Comparison of ENCODE assay signal across 2 cellular contexts in genomic region chr10:4765428-4765827, GRCh38.
TF ChIP-seq lines count a peak whose summit lies in the region.

No MANE protein-coding gene starts in this region.

TF ChIP-seq in A549, 52 proteins besides CTCF, POLR2A, EP300 and RAD21:
- TF ChIP-seq NFE2L2 (conservative IDR thresholded peaks at IDR 0.05; ENCODE audit: low read length) (no peak), HOXB5 (CRISPR knock-in tag; IDR thresholded peaks at IDR 0.05) (no peak), RARB (CRISPR knock-in tag; IDR thresholded peaks at IDR 0.05) (no peak), HDAC2 (IDR thresholded peaks at IDR 0.05) (no peak), FOSB (CRISPR knock-in tag; IDR thresholded peaks at IDR 0.05) (no peak), HOXA7 (CRISPR knock-in tag; IDR thresholded peaks at IDR 0.05) (no peak)

TF ChIP-seq in IMR-90, 13 proteins besides CTCF, POLR2A, EP300 and RAD21:
- no peak for TF ChIP-seq ELK1 (IDR thresholded peaks at IDR 0.05; ENCODE audit: borderline replicate concordance, low read depth, low read length)
- no peak for TF ChIP-seq NFE2L2 (IDR thresholded peaks at IDR 0.05; ENCODE audit: low read depth, low read length)
- TF ChIP-seq CEBPB (IDR thresholded peaks at IDR 0.05; ENCODE audit: low read depth, low read length): no peak
- no peak for TF ChIP-seq MAFK (IDR thresholded peaks at IDR 0.05; ENCODE audit: low read depth, low read length)
- TF ChIP-seq SMC3 (IDR thresholded peaks at IDR 0.05; ENCODE audit: low read depth, low read length): no peak
- TF ChIP-seq BHLHE40 (IDR thresholded peaks at IDR 0.05; ENCODE audit: low read depth, low read length): no peak
- no peak for TF ChIP-seq RFX5 (IDR thresholded peaks at IDR 0.05; ENCODE audit: low read depth, low read length)
- no peak for TF ChIP-seq MAZ (IDR thresholded peaks at IDR 0.05; ENCODE audit: borderline replicate concordance, low read depth, low read length)
- no peak for TF ChIP-seq FOS (IDR thresholded peaks at IDR 0.05; ENCODE audit: low read depth, low read length)
- no peak for TF ChIP-seq RCOR1 (IDR thresholded peaks at IDR 0.05; ENCODE audit: insufficient replicate concordance, low read length)
- TF ChIP-seq MXI1 (IDR thresholded peaks at IDR 0.05; ENCODE audit: borderline replicate concordance, low read depth, low read length): no peak
- TF ChIP-seq USF2 (IDR thresholded peaks at IDR 0.05; ENCODE audit: low read depth, low read length): no peak
- no peak for TF ChIP-seq CHD1 (IDR thresholded peaks at IDR 0.05; ENCODE audit: low read depth, low read length)
